ENCODE assay signal across 1 cellular context in the genomic region with DNA sequence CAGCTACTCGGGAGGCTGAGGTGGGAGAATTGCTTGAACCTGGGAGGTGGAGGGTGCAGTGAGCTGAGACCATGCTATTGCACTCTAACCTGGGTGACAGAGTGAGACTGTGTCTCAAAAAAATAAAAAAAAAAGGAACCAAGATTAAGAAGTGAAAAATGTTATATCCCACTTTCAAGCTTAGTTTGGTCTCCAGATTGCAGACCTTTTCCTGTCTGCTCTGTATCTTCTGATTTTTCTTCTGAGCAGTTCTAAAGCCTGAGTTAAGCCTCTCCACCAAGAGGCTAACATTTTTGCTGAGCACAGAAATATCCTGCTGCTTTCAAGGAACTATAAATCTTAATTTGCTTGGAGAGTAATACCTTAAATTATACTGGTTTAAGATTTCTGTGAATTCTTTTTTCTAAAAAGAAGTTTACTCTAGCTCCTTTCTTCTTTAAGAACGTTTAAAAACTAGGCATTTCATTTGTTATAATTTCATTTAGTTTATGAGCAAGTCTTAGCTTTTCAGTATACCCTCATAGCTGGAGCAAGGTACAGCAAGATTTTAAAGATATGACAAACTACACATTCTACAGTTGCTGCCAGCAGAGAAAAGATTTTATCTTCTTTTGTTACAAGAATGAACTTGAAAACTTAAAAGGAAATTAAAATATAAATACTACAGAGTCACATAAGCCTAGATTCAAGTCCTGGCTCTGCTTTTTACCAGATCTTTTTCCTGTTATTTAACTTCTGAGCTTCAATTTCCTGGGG.
TF ChIP-seq lines count a peak whose summit lies in the region.

No MANE protein-coding gene starts in this region.

TF ChIP-seq in endothelial cell of umbilical vein, 7 proteins besides CTCF, POLR2A, EP300 and RAD21 (continued from another document):
- TF ChIP-seq EZH2 (IDR thresholded peaks at IDR 0.05; ENCODE audit: borderline replicate concordance, low read depth, low read length, severe bottlenecking) (no peak), POLR2AphosphoS5 (IDR thresholded peaks at IDR 0.05; ENCODE audit: insufficient read depth, low read depth, low read length) (no peak)
